ENCODE assay signal across 21 cellular contexts in the genomic region with DNA sequence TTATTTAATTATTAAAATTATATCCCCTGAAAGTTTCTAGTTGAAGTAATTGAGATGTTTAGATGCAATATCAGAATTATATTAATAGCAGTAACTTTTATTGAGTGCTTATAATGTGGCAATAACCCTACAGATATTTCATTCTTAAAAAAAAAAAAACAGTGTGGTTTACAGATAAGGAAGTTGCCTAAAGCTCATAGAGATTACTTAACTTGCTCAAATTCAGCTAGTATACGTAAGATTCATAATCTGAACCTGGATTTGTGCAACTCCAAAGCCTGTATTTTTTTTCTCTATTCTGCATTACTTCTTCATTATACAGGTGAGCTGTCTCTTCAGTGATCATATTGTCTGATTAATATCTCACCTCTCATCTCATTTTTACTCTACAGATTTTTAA.
DNase-seq lines count a peak whose midpoint lies in the region; ATAC-seq and TF ChIP-seq lines count a peak whose summit lies in the region.
"Had no signal": no experiment of that assay in that cellular context is flagged by ENCODE, and none has a peak within 500 bp of the region (broad histone marks: within the 10 kb centered on the region; RNA-seq: fewer than 3 reads in every experiment).

No MANE protein-coding gene starts in this region.

- intact Hi-C loops in right cardiac atrium (cut with DNase I) = no loop called here

- no peak for TF ChIP-seq CTCF in fibroblast of villous mesenchyme (IDR thresholded peaks at IDR 0.05; ENCODE audit: insufficient read depth, low read depth, low read length)

- no peaks in the 10 kb centered on the region for H3K4me1 ChIP-seq in right cardiac atrium (ENCODE audit: control insufficient read depth, insufficient read depth, low read length)
- H3K4me1 ChIP-seq: Caco-2, Peyer's patch had no signal

- H3K4me3 ChIP-seq in fibroblast of villous mesenchyme (ENCODE audit: low read depth, low read length) = no peak overlapping the region
- no peak overlapping the region for H3K4me3 ChIP-seq in right cardiac atrium (ENCODE audit: low read length)
- H3K4me3 ChIP-seq: Peyer's patch had no signal

- WGBS in right cardiac atrium = 89% methylated on average over 1 of the region's 1 CpG

- H3K27me3 ChIP-seq in right cardiac atrium (ENCODE audit: control insufficient read depth, insufficient read depth) = no peaks in the 10 kb centered on the region
- H3K27me3 ChIP-seq: Peyer's patch had no signal

- H3K27ac ChIP-seq in right cardiac atrium (ENCODE audit: low read length) = no peak overlapping the region
- H3K27ac ChIP-seq: Peyer's patch had no signal

- no peaks in the 10 kb centered on the region for H3K9me3 ChIP-seq in right cardiac atrium (ENCODE audit: control insufficient read depth, low read length)
- H3K9me3 ChIP-seq: Caco-2, Peyer's patch, SK-N-SH had no signal

- DNase-seq in Kasumi-1 (lab: John Stamatoyannopoulos, UW) (peak; percentile 25 to 34), NOMO-1 treated with DMSO at 0.1 percent for 48 hours (lab: John Stamatoyannopoulos, UW; ENCODE audit: unreplicated experiment) (peak; percentile 84), SKM-1 (lab: John Stamatoyannopoulos, UW; ENCODE audit: unreplicated experiment) (peak; percentile 36), fibroblast of villous mesenchyme (ENCODE audit: low read depth) (peak; percentile 28), NCI-H146 treated with DMSO at 0.1 percent for 48 hours (lab: John Stamatoyannopoulos, UW; ENCODE audit: unreplicated experiment) (no peak), EL (no peak), right cardiac atrium (no peak)
- DNase-seq: Caco-2; CD4-positive, alpha-beta T cell; GOT3; KBM-7; NCI-H1092; NCI-H1436 treated with DMSO at 0.1 percent for 48 hours; NCI-H510A; NCI-H748 treated with DMSO at 0.1 percent for 48 hours; Peyer's patch; SK-N-SH; T-helper 1 cell had no signal

- ATAC-seq in GM18867 (IDR thresholded peaks at IDR 0.05; ENCODE audit: unreplicated experiment) (no peak), right cardiac atrium (no peak)
- ATAC-seq: HepG2, Right ventricle myocardium inferior had no signal

Comparison
In these comparisons a context has a peak if more than half of its experiments do, and no peak if none do; other contexts are left out.
1. DNase-seq: peak in Kasumi-1 (2 of 2), NOMO-1 treated with DMSO at 0.1 percent for 48 hours (single experiment), SKM-1 (single experiment) and fibroblast of villous mesenchyme (single experiment); none in NCI-H146 treated with DMSO at 0.1 percent for 48 hours (single experiment), EL (single experiment) and right cardiac atrium (0 of 3).